In the genomic region with DNA sequence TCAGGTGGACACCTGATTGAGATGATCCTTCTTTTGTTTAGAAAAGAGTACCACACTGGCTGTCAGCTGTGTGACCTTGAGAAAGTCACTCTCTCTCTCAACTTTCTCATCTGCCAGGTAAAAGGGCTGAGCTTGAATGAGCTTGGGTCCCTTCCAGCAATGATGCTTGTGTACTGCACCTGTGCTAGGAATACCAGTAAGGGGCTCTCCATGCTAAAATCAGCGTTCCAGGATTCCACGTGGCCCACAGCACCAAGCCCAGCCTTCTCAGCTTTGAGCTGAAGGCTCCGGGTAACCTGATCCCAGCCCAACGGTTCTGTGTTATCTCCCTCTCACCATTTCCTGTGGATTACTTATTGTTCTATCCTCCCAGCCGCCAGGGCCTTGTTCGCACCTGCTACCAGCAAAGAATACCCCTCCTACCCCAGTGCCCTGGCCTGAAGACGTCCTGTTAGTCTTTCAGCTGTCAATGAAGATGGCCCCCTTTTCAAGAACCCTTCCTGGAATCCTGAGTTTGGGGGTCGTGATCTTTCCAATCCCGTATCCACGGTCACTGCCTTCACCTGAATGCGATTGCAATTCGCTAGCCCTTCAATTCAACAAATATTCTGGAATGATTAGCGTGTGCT, we compare ENCODE assay signal across 1 cellular context.
TF ChIP-seq lines count a peak whose summit lies in the region.

No MANE protein-coding gene starts in this region.

TF ChIP-seq in K562, 482 proteins besides CTCF, POLR2A, EP300 and RAD21 (continued from another document):
- TF ChIP-seq MLX (CRISPR knock-in tag; conservative IDR thresholded peaks at IDR 0.05) = no peak
- TF ChIP-seq ZBTB34 (CRISPR knock-in tag; IDR thresholded peaks at IDR 0.05) = no peak
- TF ChIP-seq CAMTA2 (CRISPR knock-in tag; conservative IDR thresholded peaks at IDR 0.05) = no peak
- TF ChIP-seq ZNF143 (CRISPR knock-in tag; IDR thresholded peaks at IDR 0.05) = no peak
- no peak; a peak in 1 of 4 replicates for TF ChIP-seq ETV6 (IDR thresholded peaks at IDR 0.05; ENCODE audit: borderline replicate concordance in 1 of 2, low read depth in 2 of 2, low read length in 1 of 2)
- TF ChIP-seq ETV6 (CRISPR knock-in tag; IDR thresholded peaks at IDR 0.05; ENCODE audit: borderline replicate concordance) = no peak
- TF ChIP-seq U2AF2 (optimal IDR thresholded peaks at IDR 0.05; ENCODE audit: low read depth, low read length) = no peak
- TF ChIP-seq ZNF354B (CRISPR knock-in tag; IDR thresholded peaks at IDR 0.05) = no peak
- peak; percentile 34; the same call in 1 of the 2 replicates for TF ChIP-seq MBD2 (IDR thresholded peaks at IDR 0.05; ENCODE audit: borderline replicate concordance, low read depth)
- no peak for TF ChIP-seq FOXP1 (CRISPR knock-in tag; IDR thresholded peaks at IDR 0.05)
- TF ChIP-seq ZNF830 (CRISPR knock-in tag; IDR thresholded peaks at IDR 0.05) = no peak
- TF ChIP-seq TRIM24 (IDR thresholded peaks at IDR 0.05) = peak; percentile 81 to 87
- no peak for TF ChIP-seq BRF1 (IDR thresholded peaks at IDR 0.05; ENCODE audit: borderline replicate concordance, extremely low read depth, insufficient read length)
- no peak for TF ChIP-seq NONO (IDR thresholded peaks at IDR 0.05; ENCODE audit: low read depth in 2 of 2, low read length in 1 of 2)
- peak; percentile 38; the same call in 1 of the 2 replicates for TF ChIP-seq XRCC5 (IDR thresholded peaks at IDR 0.05; ENCODE audit: low read depth, low read length)
- TF ChIP-seq ZNF766 (CRISPR knock-in tag; conservative IDR thresholded peaks at IDR 0.05) = peak; percentile 73
- no peak; the same call in 1 of the 2 replicates for TF ChIP-seq PHF8 (IDR thresholded peaks at IDR 0.05; ENCODE audit: borderline replicate concordance, low read length)
- no peak for TF ChIP-seq CEBPG (CRISPR knock-in tag; IDR thresholded peaks at IDR 0.05)
- no peak for TF ChIP-seq CEBPG (tag; conservative IDR thresholded peaks at IDR 0.05 in 1 of 2, IDR thresholded peaks at IDR 0.05 in 1 of 2)
- TF ChIP-seq RNF219 (CRISPR knock-in tag; IDR thresholded peaks at IDR 0.05) = no peak
- TF ChIP-seq CBFA2T3 (IDR thresholded peaks at IDR 0.05) = peak; percentile 94
- TF ChIP-seq, protein P1, sequence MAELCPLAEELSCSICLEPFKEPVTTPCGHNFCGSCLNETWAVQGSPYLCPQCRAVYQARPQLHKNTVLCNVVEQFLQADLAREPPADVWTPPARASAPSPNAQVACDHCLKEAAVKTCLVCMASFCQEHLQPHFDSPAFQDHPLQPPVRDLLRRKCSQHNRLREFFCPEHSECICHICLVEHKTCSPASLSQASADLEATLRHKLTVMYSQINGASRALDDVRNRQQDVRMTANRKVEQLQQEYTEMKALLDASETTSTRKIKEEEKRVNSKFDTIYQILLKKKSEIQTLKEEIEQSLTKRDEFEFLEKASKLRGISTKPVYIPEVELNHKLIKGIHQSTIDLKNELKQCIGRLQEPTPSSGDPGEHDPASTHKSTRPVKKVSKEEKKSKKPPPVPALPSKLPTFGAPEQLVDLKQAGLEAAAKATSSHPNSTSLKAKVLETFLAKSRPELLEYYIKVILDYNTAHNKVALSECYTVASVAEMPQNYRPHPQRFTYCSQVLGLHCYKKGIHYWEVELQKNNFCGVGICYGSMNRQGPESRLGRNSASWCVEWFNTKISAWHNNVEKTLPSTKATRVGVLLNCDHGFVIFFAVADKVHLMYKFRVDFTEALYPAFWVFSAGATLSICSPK (IDR thresholded peaks at IDR 0.05; ENCODE audit: borderline replicate concordance) = no peak
- no peak for TF ChIP-seq ZC3H4 (CRISPR knock-in tag; IDR thresholded peaks at IDR 0.05; ENCODE audit: borderline replicate concordance)
- TF ChIP-seq TCF15 (CRISPR knock-in tag; IDR thresholded peaks at IDR 0.05) = no peak
- TF ChIP-seq, protein P2, sequence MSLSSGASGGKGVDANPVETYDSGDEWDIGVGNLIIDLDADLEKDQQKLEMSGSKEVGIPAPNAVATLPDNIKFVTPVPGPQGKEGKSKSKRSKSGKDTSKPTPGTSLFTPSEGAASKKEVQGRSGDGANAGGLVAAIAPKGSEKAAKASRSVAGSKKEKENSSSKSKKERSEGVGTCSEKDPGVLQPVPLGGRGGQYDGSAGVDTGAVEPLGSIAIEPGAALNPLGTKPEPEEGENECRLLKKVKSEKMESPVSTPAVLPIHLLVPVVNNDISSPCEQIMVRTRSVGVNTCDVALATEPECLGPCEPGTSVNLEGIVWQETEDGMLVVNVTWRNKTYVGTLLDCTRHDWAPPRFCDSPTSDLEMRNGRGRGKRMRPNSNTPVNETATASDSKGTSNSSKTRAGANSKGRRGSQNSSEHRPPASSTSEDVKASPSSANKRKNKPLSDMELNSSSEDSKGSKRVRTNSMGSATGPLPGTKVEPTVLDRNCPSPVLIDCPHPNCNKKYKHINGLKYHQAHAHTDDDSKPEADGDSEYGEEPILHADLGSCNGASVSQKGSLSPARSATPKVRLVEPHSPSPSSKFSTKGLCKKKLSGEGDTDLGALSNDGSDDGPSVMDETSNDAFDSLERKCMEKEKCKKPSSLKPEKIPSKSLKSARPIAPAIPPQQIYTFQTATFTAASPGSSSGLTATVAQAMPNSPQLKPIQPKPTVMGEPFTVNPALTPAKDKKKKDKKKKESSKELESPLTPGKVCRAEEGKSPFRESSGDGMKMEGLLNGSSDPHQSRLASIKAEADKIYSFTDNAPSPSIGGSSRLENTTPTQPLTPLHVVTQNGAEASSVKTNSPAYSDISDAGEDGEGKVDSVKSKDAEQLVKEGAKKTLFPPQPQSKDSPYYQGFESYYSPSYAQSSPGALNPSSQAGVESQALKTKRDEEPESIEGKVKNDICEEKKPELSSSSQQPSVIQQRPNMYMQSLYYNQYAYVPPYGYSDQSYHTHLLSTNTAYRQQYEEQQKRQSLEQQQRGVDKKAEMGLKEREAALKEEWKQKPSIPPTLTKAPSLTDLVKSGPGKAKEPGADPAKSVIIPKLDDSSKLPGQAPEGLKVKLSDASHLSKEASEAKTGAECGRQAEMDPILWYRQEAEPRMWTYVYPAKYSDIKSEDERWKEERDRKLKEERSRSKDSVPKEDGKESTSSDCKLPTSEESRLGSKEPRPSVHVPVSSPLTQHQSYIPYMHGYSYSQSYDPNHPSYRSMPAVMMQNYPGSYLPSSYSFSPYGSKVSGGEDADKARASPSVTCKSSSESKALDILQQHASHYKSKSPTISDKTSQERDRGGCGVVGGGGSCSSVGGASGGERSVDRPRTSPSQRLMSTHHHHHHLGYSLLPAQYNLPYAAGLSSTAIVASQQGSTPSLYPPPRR (CRISPR knock-in tag; IDR thresholded peaks at IDR 0.05; ENCODE audit: borderline replicate concordance) = no peak
- no peak for TF ChIP-seq ZNF75A (CRISPR knock-in tag; IDR thresholded peaks at IDR 0.05)
- TF ChIP-seq TSHZ1 (CRISPR knock-in tag; IDR thresholded peaks at IDR 0.05) = no peak; the same call in 1 of the 2 replicates
- TF ChIP-seq E2F6 (IDR thresholded peaks at IDR 0.05; ENCODE audit: borderline replicate concordance in 1 of 2, extremely low read depth in 1 of 2, insufficient read depth in 1 of 2, insufficient read length in 1 of 2, low read depth in 1 of 2, low read length in 1 of 2, poor library complexity in 1 of 2, severe bottlenecking in 1 of 2) = peak; percentile 64 to 86
- TF ChIP-seq, protein P3, sequence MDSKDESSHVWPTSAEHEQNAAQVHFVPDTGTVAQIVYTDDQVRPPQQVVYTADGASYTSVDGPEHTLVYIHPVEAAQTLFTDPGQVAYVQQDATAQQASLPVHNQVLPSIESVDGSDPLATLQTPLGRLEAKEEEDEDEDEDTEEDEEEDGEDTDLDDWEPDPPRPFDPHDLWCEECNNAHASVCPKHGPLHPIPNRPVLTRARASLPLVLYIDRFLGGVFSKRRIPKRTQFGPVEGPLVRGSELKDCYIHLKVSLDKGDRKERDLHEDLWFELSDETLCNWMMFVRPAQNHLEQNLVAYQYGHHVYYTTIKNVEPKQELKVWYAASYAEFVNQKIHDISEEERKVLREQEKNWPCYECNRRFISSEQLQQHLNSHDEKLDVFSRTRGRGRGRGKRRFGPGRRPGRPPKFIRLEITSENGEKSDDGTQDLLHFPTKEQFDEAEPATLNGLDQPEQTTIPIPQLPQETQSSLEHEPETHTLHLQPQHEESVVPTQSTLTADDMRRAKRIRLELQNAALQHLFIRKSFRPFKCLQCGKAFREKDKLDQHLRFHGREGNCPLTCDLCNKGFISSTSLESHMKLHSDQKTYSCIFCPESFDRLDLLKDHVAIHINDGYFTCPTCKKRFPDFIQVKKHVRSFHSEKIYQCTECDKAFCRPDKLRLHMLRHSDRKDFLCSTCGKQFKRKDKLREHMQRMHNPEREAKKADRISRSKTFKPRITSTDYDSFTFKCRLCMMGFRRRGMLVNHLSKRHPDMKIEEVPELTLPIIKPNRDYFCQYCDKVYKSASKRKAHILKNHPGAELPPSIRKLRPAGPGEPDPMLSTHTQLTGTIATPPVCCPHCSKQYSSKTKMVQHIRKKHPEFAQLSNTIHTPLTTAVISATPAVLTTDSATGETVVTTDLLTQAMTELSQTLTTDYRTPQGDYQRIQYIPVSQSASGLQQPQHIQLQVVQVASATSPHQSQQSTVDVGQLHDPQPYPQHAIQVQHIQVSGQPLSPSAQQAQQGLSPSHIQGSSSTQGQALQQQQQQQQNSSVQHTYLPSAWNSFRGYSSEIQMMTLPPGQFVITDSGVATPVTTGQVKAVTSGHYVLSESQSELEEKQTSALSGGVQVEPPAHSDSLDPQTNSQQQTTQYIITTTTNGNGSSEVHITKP (IDR thresholded peaks at IDR 0.05; ENCODE audit: partially characterized antibody) = peak; percentile 32
- no peak; the same call in 1 of the 2 replicates for TF ChIP-seq DDX20 (tag; IDR thresholded peaks at IDR 0.05; ENCODE audit: low read depth)
- TF ChIP-seq NFRKB (IDR thresholded peaks at IDR 0.05; ENCODE audit: low read depth) = peak; percentile 91
- TF ChIP-seq CHCHD3 (CRISPR knock-in tag; IDR thresholded peaks at IDR 0.05) = no peak
- no peak for TF ChIP-seq FOXK1 (CRISPR knock-in tag; IDR thresholded peaks at IDR 0.05; ENCODE audit: borderline replicate concordance)
- no peak for TF ChIP-seq MAFF (IDR thresholded peaks at IDR 0.05; ENCODE audit: low read length)
- TF ChIP-seq PRMT5 (CRISPR knock-in tag; IDR thresholded peaks at IDR 0.05) = no peak
